8 cellular contexts compared by ENCODE assay signal in genomic region chr4:1792832-1793495, GRCh38. TPM values are rescaled to one million over a fixed set of nuclear protein-coding genes. Genes with fewer than 3 reads are reported as not detected.
DNase-seq lines count a peak whose midpoint lies in the region; ATAC-seq and TF ChIP-seq lines count a peak whose summit lies in the region.

FGFR3 (plus strand) TSS chr4:1793293; CDS start chr4:1793935, 642 bp downstream.

- no peaks in the 10 kb centered on the region; the same call in 1 of the 2 replicates for H3K36me3 ChIP-seq in HUES6 (ENCODE audit: control insufficient read depth, insufficient read depth, low read length)
- no peaks in the 10 kb centered on the region for H3K36me3 ChIP-seq in thoracic aorta

- POLR2A ChIA-PET in activated CD4-positive, alpha-beta T cell treated with anti-CD3 and anti-CD28 coated beads for 36 hours (lab: Charles Lee): interaction anchor here (0.5 kb wide), 1 partner anchor 853 kb away, joined by 3 read pairs; no protein-coding TSS in a partner anchor

- H3K36me3 Mint-ChIP-seq in activated CD4-positive, alpha-beta T cell treated with anti-CD3 and anti-CD28 coated beads for 36 hours (ENCODE audit: low read depth): no peaks in the 10 kb centered on the region

- peak within 1 kb of the TSS; percentile 93 for H3K4me3 ChIP-seq in HUES6 (ENCODE audit: low read depth, low read length)
- peak within 1 kb of the TSS; percentile 61 for H3K4me3 ChIP-seq in thoracic aorta

- DNase-seq in NCI-H748 (lab: John Stamatoyannopoulos, UW; ENCODE audit: unreplicated experiment) (peak; percentile 27), NCI-H748 treated with DMSO at 0.1 percent for 48 hours (lab: John Stamatoyannopoulos, UW) (no peak), midbrain (lab: John Stamatoyannopoulos, UW) (peak; percentile 35), thoracic aorta (ENCODE audit: low spot score) (no peak), NCI-H1694 treated with DMSO at 0.1 percent for 48 hours (lab: John Stamatoyannopoulos, UW) (no peak)
- peak; percentile 55 for DNase-seq in activated CD4-positive, alpha-beta T cell treated with anti-CD3 and anti-CD28 coated beads for 36 hours
- peak; percentile 16 for DNase-seq in effector CD8-positive, alpha-beta T cell (lab: John Stamatoyannopoulos, UW)

- H3K27ac Mint-ChIP-seq in activated CD4-positive, alpha-beta T cell treated with anti-CD3 and anti-CD28 coated beads for 36 hours: no peak within 1 kb of the TSS

- no peak within 1 kb of the TSS for H3K4me3 Mint-ChIP-seq in activated CD4-positive, alpha-beta T cell treated with anti-CD3 and anti-CD28 coated beads for 36 hours

- peaks cover 16% of the 10 kb centered on the region for H3K4me1 ChIP-seq in HUES6 (ENCODE audit: control insufficient read depth, insufficient read depth, low read length)
- H3K4me1 ChIP-seq in thoracic aorta (ENCODE audit: control insufficient read depth in 1 of 2, low read depth in 2 of 2): peaks cover 15 to 20% of the 10 kb centered on the region in 2 donors

- TF ChIP-seq CTCF in thoracic aorta (IDR thresholded peaks at IDR 0.05): no peak

- H3K9me3 ChIP-seq in HUES6 (ENCODE audit: control insufficient read depth, insufficient read depth, low read depth, low read length) (no peaks in the 10 kb centered on the region), thoracic aorta (no peaks in the 10 kb centered on the region)

- intact Hi-C loops in activated CD4-positive, alpha-beta T cell treated with anti-CD3 and anti-CD28 coated beads for 36 hours (cut with DNase I, micrococcal nuclease): loop anchor here in 1 of 2 experiments (1.0 to 5.0 kb wide), 3 partner anchors 46 to 212 kb away; partner anchors contain the start of gene FAM53A

- H3K9ac ChIP-seq in HUES6 (ENCODE audit: low read length): peak within 1 kb of the TSS; percentile 73

- peaks cover 10% of the 10 kb centered on the region for H3K27me3 Mint-ChIP-seq in activated CD4-positive, alpha-beta T cell treated with anti-CD3 and anti-CD28 coated beads for 36 hours

- H3K27me3 ChIP-seq in HUES6 (ENCODE audit: control insufficient read depth, insufficient read depth, low read length) (peaks cover 46% of the 10 kb centered on the region), thoracic aorta (replicated peaks; ENCODE audit: insufficient read depth) (no peaks in the 10 kb centered on the region)

- CTCF ChIA-PET in activated CD4-positive, alpha-beta T cell treated with anti-CD3 and anti-CD28 coated beads for 36 hours (lab: Charles Lee): no interaction called here

- H3K9me3 Mint-ChIP-seq in activated CD4-positive, alpha-beta T cell treated with anti-CD3 and anti-CD28 coated beads for 36 hours (ENCODE audit: low read depth): no peaks in the 10 kb centered on the region

- peak within 1 kb of the TSS; percentile 45; the same call in 1 of the 2 replicates for H3K27ac ChIP-seq in HUES6 (ENCODE audit: low read depth, low read length)
- no peak within 1 kb of the TSS for H3K27ac ChIP-seq in thoracic aorta

- H3K4me1 Mint-ChIP-seq in activated CD4-positive, alpha-beta T cell treated with anti-CD3 and anti-CD28 coated beads for 36 hours: no peaks in the 10 kb centered on the region

- ATAC-seq in activated CD4-positive, alpha-beta T cell treated with anti-CD3 and anti-CD28 coated beads for 36 hours: peak; percentile 82
- ATAC-seq in thoracic aorta (ENCODE audit: insufficient number of reproducible peaks, low FRiP score, low read depth): no peak

RNA-seq across cellular contexts. Expression of gene FGFR3, which starts in this region (rescaled TPM):
- under 1 TPM in 1 of 2 experiments, not detected in 1; 0.11 TPM for total RNA-seq in activated CD4-positive, alpha-beta T cell treated with anti-CD3 and anti-CD28 coated beads for 36 hours
- total RNA-seq in thoracic aorta: 1 to 10 TPM in 1 of 2 donors, under 1 TPM in 1; 0.68 to 1.4 TPM

Comparison
In these comparisons a context has a peak if more than half of its experiments do, and no peak if none do; other contexts are left out.
1. DNase-seq: peak in NCI-H748 (single experiment), effector CD8-positive, alpha-beta T cell (single experiment) and midbrain (single experiment); none in NCI-H748 treated with DMSO at 0.1 percent for 48 hours (single experiment), thoracic aorta (single experiment) and NCI-H1694 treated with DMSO at 0.1 percent for 48 hours (single experiment).
2. Peak in DNase-seq and ATAC-seq in activated CD4-positive, alpha-beta T cell treated with anti-CD3 and anti-CD28 coated beads for 36 hours; RNA of the gene not detected or under 1 TPM.